ENCODE assay signal across 31 cellular contexts in genomic region chrX:112071132-112071531, GRCh38. TPM values are rescaled to one million over a fixed set of nuclear protein-coding genes. Genes with fewer than 3 reads are reported as not detected.
"Had no signal": no experiment of that assay in that cellular context is flagged by ENCODE, and none has a peak within 500 bp of the region (broad histone marks: within the 10 kb centered on the region; RNA-seq: fewer than 3 reads in every experiment).

No MANE protein-coding gene starts in this region.

- H3K36me3 ChIP-seq: colonic mucosa, esophagus muscularis mucosa, esophagus squamous epithelium, gastrocnemius medialis, gastroesophageal sphincter, heart left ventricle, heart right ventricle had no signal

- H3K4me2 ChIP-seq: hepatocyte had no signal

- H3K4me3 ChIP-seq: colonic mucosa, coronary artery, dorsolateral prefrontal cortex, esophagus muscularis mucosa, esophagus squamous epithelium, gastrocnemius medialis, gastroesophageal sphincter, heart left ventricle, heart right ventricle, hepatocyte had no signal

- H3K27ac ChIP-seq: colonic mucosa, coronary artery, dorsolateral prefrontal cortex, epithelial cell of prostate, esophagus muscularis mucosa, esophagus squamous epithelium, foreskin keratinocyte, gastrocnemius medialis, gastroesophageal sphincter, heart left ventricle, heart right ventricle, hepatocyte had no signal

- H3K9me3 ChIP-seq: colonic mucosa, esophagus muscularis mucosa, esophagus squamous epithelium, gastrocnemius medialis, gastroesophageal sphincter, heart left ventricle, heart right ventricle had no signal

- FAIRE-seq: colon, endometrium, endothelial cell of umbilical vein, frontal cortex had no signal

- DNase-seq: colonic mucosa; cortex of kidney; dermis blood vessel endothelial cell; dorsolateral prefrontal cortex; effector CD4-positive, alpha-beta T cell; effector CD8-positive, alpha-beta T cell; effector memory CD4-positive, alpha-beta T cell; effector memory CD8-positive, alpha-beta T cell; endodermal cell; erythroblast; esophagus squamous epithelium; foreskin fibroblast; foreskin keratinocyte; foreskin melanocyte; gastrocnemius medialis; glutamatergic neuron; head of caudate nucleus; heart left ventricle; heart right ventricle had no signal

- ATAC-seq: effector memory CD8-positive, alpha-beta T cell; esophagus mucosa; foreskin keratinocyte; gastrocnemius medialis; gastroesophageal sphincter; heart left ventricle; heart right ventricle had no signal

- H3K4me1 ChIP-seq: colonic mucosa, esophagus muscularis mucosa, esophagus squamous epithelium, foreskin keratinocyte, gastrocnemius medialis, gastroesophageal sphincter, heart left ventricle, heart right ventricle had no signal

RNA-seq across cellular contexts. Expression of gene TRPC5, which starts 11.4 kb away (rescaled TPM):
- polyA plus RNA-seq: endothelial cell of umbilical vein, esophagus, fibroblast of lung, foreskin keratinocyte, heart left ventricle, heart right ventricle had no signal

RNA-seq across cellular contexts. Expression of gene RTL4, which starts 11.7 kb away (rescaled TPM):
- polyA plus RNA-seq: endothelial cell of umbilical vein, esophagus, fibroblast of lung, foreskin keratinocyte, heart left ventricle, heart right ventricle, hepatocyte had no signal
